Comparison of ENCODE assay signal across 13 cellular contexts in genomic region chr14:90564496-90564895, GRCh38.
A peak's percentile ranks its signal among the peaks of the same experiment; 100 is the strongest.
DNase-seq lines count a peak whose midpoint lies in the region; ATAC-seq and TF ChIP-seq lines count a peak whose summit lies in the region.
"Had no signal": no experiment of that assay in that cellular context is flagged by ENCODE, and none has a peak within 500 bp of the region (broad histone marks: within the 10 kb centered on the region; RNA-seq: fewer than 3 reads in every experiment).

No MANE protein-coding gene starts in this region.

- WGBS in esophagus muscularis mucosa: 94% methylated on average over 4 of the region's 4 CpGs

- DNase-seq in caudate nucleus (lab: John Stamatoyannopoulos, UW): no peak
- DNase-seq in esophagus muscularis mucosa (ENCODE audit: extremely low spot score): no peak
- no peak for DNase-seq in activated T-cell treated with anti-CD3 and anti-CD28 coated beads, Interleukin-2, amount 50 U/mL, for 48 hours
- DNase-seq in NCI-H1436 (lab: John Stamatoyannopoulos, UW): no peak
- DNase-seq: BE2C; C1 segment of cervical spinal cord; Caco-2; CD4-positive, alpha-beta T cell; GM23248 had no signal

- H3K4me1 ChIP-seq in esophagus muscularis mucosa (peaks cover 14 to 77% (median 53%) of the 10 kb centered on the region in 4 donors), rectal smooth muscle tissue (ENCODE audit: control insufficient read depth, insufficient read depth, low read length) (peaks cover 16% of the 10 kb centered on the region)
- H3K4me1 ChIP-seq: BE2C, Caco-2, HAP-1 had no signal

- TF ChIP-seq POLR2A in esophagus muscularis mucosa (IDR thresholded peaks at IDR 0.05; ENCODE audit: low read depth): no peak

- TF ChIP-seq EP300 in esophagus muscularis mucosa (IDR thresholded peaks at IDR 0.05): no peak

- H3K27ac ChIP-seq in caudate nucleus (ENCODE audit: low read depth, low read length) (peak overlapping the region; percentile 33), esophagus muscularis mucosa (replicated peaks in 1 of 4) (peak overlapping the region in 3 of 4 donors; percentile 61 to 79 (median 77)), rectal smooth muscle tissue (ENCODE audit: low read depth, low read length) (peak overlapping the region; percentile 18), temporal lobe (ENCODE audit: low read depth, low read length) (peak overlapping the region; percentile 66)
- H3K27ac ChIP-seq: GM23248 had no signal

- H3K9ac ChIP-seq in rectal smooth muscle tissue (ENCODE audit: low read length): no peak overlapping the region
- H3K9ac ChIP-seq: GM23248 had no signal

- intact Hi-C loops in esophagus muscularis mucosa (cut with DNase I): no loop called here

- no peak for ATAC-seq in HG03378 (IDR thresholded peaks at IDR 0.05; ENCODE audit: unreplicated experiment)

- H3K9me3 ChIP-seq in esophagus muscularis mucosa: no peaks in the 10 kb centered on the region
- H3K9me3 ChIP-seq: BE2C, Caco-2, HAP-1 had no signal

- TF ChIP-seq CTCF in esophagus muscularis mucosa (IDR thresholded peaks at IDR 0.05): no peak

- H3K4me3 ChIP-seq in esophagus muscularis mucosa (no peak overlapping the region), rectal smooth muscle tissue (ENCODE audit: low read length) (no peak overlapping the region)
- H3K4me3 ChIP-seq: GM23248, HAP-1 had no signal

- H3K27me3 ChIP-seq in esophagus muscularis mucosa (no peaks in the 10 kb centered on the region), rectal smooth muscle tissue (ENCODE audit: control insufficient read depth, insufficient read depth, low read length) (no peaks in the 10 kb centered on the region)
- H3K27me3 ChIP-seq: BE2C had no signal

- H3K36me3 ChIP-seq in esophagus muscularis mucosa (peaks cover 0 to 12% (median 4%) of the 10 kb centered on the region in 4 donors), rectal smooth muscle tissue (ENCODE audit: control insufficient read depth, insufficient read depth, low read length) (no peaks in the 10 kb centered on the region)
- H3K36me3 ChIP-seq: BE2C, HAP-1 had no signal

Comparison
In these comparisons a context has a peak if more than half of its experiments do, and no peak if none do; other contexts are left out.
1. H3K27ac ChIP-seq: peak in every context shown above with its lines; median percentile 77 in esophagus muscularis mucosa; 66 in temporal lobe; 33 in caudate nucleus; 18 in rectal smooth muscle tissue.